11 cellular contexts compared by ENCODE assay signal in genomic region chr11:67347964-67348749, GRCh38. TPM values are rescaled to one million over a fixed set of nuclear protein-coding genes. Genes with fewer than 3 reads are reported as not detected.
DNase-seq lines count a peak whose midpoint lies in the region; ATAC-seq, FAIRE-seq and TF ChIP-seq lines count a peak whose summit lies in the region.
"Had no signal": no experiment of that assay in that cellular context is flagged by ENCODE, and none has a peak within 500 bp of the region (broad histone marks: within the 10 kb centered on the region; RNA-seq: fewer than 3 reads in every experiment).

No MANE protein-coding gene starts in this region.

- DNase-seq in GM12891 (ENCODE audit: insufficient read length, low spot score), result no peak
- DNase-seq in T-helper 17 cell, result no peak
- no peak for DNase-seq in naive thymus-derived CD8-positive, alpha-beta T cell
- no peak for DNase-seq in Right ventricle myocardium superior
- DNase-seq in GM23338 (ENCODE audit: low spot score), result no peak
- DNase-seq: GDM1; MG63; NK-92 treated with Interleukin-12 subunit alpha and Interleukin-12 subunit beta, amount 100 ng/mL, for 24 hours had no signal

- H3K4me1 ChIP-seq in GM23338 (ENCODE audit: insufficient read depth), result no peaks in the 10 kb centered on the region; the same call in 1 of the 2 replicates

- FAIRE-seq in GM12891 (lab: Jason Lieb, UNC), result no peak
- FAIRE-seq: colon had no signal

- H3K4me1 Mint-ChIP-seq in T-helper 17 cell (peaks cover 52% of the 10 kb centered on the region), GM23338 (peaks cover 15% of the 10 kb centered on the region; the same call in 2 of the 3 replicates)
- H3K4me1 Mint-ChIP-seq in naive thymus-derived CD8-positive, alpha-beta T cell, result peaks cover 33 to 76% (median 74%) of the 10 kb centered on the region in 4 donors

- intact Hi-C loops in Right ventricle myocardium superior (cut with DNase I), result loop anchor here (5.0 kb wide), 1 partner anchor 34 kb away; no protein-coding TSS in a partner anchor

- H3K79me2 ChIP-seq in GM23338 (replicated peaks; ENCODE audit: insufficient read depth), result no peaks in the 10 kb centered on the region

- no peaks in the 10 kb centered on the region for H3K27me3 ChIP-seq in GM23338 (ENCODE audit: insufficient read depth)
- H3K27me3 ChIP-seq: MG63 had no signal

- no peaks in the 10 kb centered on the region for H3K9me3 ChIP-seq in T-helper 17 cell (ENCODE audit: control insufficient read depth, low read length, poor library complexity, severe bottlenecking)
- H3K9me3 ChIP-seq: MG63 had no signal

- no peaks in the 10 kb centered on the region for H3K9me2 ChIP-seq in GM23338 (ENCODE audit: insufficient read depth)

- no peak for TF ChIP-seq CTCF in GM23338 (conservative IDR thresholded peaks at IDR 0.05; ENCODE audit: low read depth in 2 of 2)

- H3K36me3 Mint-ChIP-seq in T-helper 17 cell (ENCODE audit: low read depth), result no peaks in the 10 kb centered on the region
- H3K36me3 Mint-ChIP-seq in naive thymus-derived CD8-positive, alpha-beta T cell, result no peaks in the 10 kb centered on the region
- H3K36me3 Mint-ChIP-seq in GM23338 (ENCODE audit: low read depth), result no peaks in the 10 kb centered on the region

- ATAC-seq in T-helper 17 cell (no peak), Right ventricle myocardium superior (ENCODE audit: poor library complexity) (no peak), HG03135 (IDR thresholded peaks at IDR 0.05; ENCODE audit: unreplicated experiment) (no peak), GM23338 (no peak)
- ATAC-seq in naive thymus-derived CD8-positive, alpha-beta T cell, result no peak

- H3K9me3 Mint-ChIP-seq in naive thymus-derived CD8-positive, alpha-beta T cell, result no peaks in the 10 kb centered on the region
- H3K9me3 Mint-ChIP-seq in GM23338, result no peaks in the 10 kb centered on the region

- H2AFZ ChIP-seq in GM23338, result no peak overlapping the region

- H3K27me3 Mint-ChIP-seq in T-helper 17 cell (no peaks in the 10 kb centered on the region), GM23338 (ENCODE audit: insufficient read depth, low read depth, poor library complexity) (peaks cover 6% of the 10 kb centered on the region)
- no peaks in the 10 kb centered on the region for H3K27me3 Mint-ChIP-seq in naive thymus-derived CD8-positive, alpha-beta T cell

- H3K27ac Mint-ChIP-seq in T-helper 17 cell, result peak overlapping the region; percentile 47
- peak overlapping the region in 9 of 10 donors; percentile 61 to 94 (median 77) for H3K27ac Mint-ChIP-seq in naive thymus-derived CD8-positive, alpha-beta T cell
- no peak overlapping the region for H3K27ac Mint-ChIP-seq in GM23338

- POLR2A ChIA-PET in naive thymus-derived CD8-positive, alpha-beta T cell (lab: Charles Lee), result interaction anchor here (0.5 to 19.8 kb wide), 3 partner anchors 32 to 49 kb away, joined by 5 to 493 read pairs (median 6); partner anchors contain the start of genes CLCF1 and RAD9A

- H3K36me3 ChIP-seq in GM23338 (ENCODE audit: insufficient read depth), result no peaks in the 10 kb centered on the region

- H4K20me1 ChIP-seq in GM23338 (replicated peaks; ENCODE audit: insufficient read depth), result no peaks in the 10 kb centered on the region; the same call in 1 of the 2 replicates

- H3K27ac ChIP-seq in GM23338 (ENCODE audit: low read depth), result no peak overlapping the region

- 0 out of 2 replicates have a peak, but pooled peaks cover 6% of the 10 kb centered on the region for H3F3A ChIP-seq in GM23338 (replicated peaks; ENCODE audit: low read depth)

- H3K4me3 Mint-ChIP-seq in T-helper 17 cell (no peak overlapping the region), GM23338 (no peak overlapping the region)
- no peak overlapping the region for H3K4me3 Mint-ChIP-seq in naive thymus-derived CD8-positive, alpha-beta T cell

- no peak overlapping the region for H3K4me2 ChIP-seq in GM23338
- H3K4me2 ChIP-seq: smooth muscle cell had no signal

- H3K4me3 ChIP-seq in GM23338, result no peak overlapping the region
- H3K4me3 ChIP-seq: MG63, smooth muscle cell had no signal

- TF ChIP-seq POLR2A in GM12891 (IDR thresholded peaks at IDR 0.05; ENCODE audit: low read depth, low read length), result no peak

TF ChIP-seq in GM12891, 5 proteins besides CTCF, POLR2A, EP300 and RAD21:
- TF ChIP-seq POU2F2 (IDR thresholded peaks at IDR 0.05; ENCODE audit: low read depth, low read length) (peak; percentile 78), TAF1 (IDR thresholded peaks at IDR 0.05; ENCODE audit: low read depth, low read length) (no peak)
TF ChIP-seq in GM12891: peak in this region for 1.

TF ChIP-seq in GM23338, 12 proteins besides CTCF, POLR2A, EP300 and RAD21 (continues in another document):
- TF ChIP-seq, protein P1, sequence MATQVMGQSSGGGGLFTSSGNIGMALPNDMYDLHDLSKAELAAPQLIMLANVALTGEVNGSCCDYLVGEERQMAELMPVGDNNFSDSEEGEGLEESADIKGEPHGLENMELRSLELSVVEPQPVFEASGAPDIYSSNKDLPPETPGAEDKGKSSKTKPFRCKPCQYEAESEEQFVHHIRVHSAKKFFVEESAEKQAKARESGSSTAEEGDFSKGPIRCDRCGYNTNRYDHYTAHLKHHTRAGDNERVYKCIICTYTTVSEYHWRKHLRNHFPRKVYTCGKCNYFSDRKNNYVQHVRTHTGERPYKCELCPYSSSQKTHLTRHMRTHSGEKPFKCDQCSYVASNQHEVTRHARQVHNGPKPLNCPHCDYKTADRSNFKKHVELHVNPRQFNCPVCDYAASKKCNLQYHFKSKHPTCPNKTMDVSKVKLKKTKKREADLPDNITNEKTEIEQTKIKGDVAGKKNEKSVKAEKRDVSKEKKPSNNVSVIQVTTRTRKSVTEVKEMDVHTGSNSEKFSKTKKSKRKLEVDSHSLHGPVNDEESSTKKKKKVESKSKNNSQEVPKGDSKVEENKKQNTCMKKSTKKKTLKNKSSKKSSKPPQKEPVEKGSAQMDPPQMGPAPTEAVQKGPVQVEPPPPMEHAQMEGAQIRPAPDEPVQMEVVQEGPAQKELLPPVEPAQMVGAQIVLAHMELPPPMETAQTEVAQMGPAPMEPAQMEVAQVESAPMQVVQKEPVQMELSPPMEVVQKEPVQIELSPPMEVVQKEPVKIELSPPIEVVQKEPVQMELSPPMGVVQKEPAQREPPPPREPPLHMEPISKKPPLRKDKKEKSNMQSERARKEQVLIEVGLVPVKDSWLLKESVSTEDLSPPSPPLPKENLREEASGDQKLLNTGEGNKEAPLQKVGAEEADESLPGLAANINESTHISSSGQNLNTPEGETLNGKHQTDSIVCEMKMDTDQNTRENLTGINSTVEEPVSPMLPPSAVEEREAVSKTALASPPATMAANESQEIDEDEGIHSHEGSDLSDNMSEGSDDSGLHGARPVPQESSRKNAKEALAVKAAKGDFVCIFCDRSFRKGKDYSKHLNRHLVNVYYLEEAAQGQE (IDR thresholded peaks at IDR 0.05; ENCODE audit: unreplicated experiment), result no peak
- TF ChIP-seq EZH2phosphoT487 (IDR thresholded peaks at IDR 0.05; ENCODE audit: unreplicated experiment), result no peak

RNA-seq across cellular contexts. Expression of gene POLD4, which starts 5.2 kb away (rescaled TPM):
- 161 TPM for polyA plus RNA-seq in GM12891 (2012; ENCODE audit: low read depth, missing spikeins)
- total RNA-seq in T-helper 17 cell, result 10 to 100 TPM; 45.9 to 61.0 TPM
- total RNA-seq in naive thymus-derived CD8-positive, alpha-beta T cell, result 100 to 1,000 TPM; 102 to 110 TPM
- 100 to 1,000 TPM in 2 of 3 donors, 10 to 100 TPM in 1; 87.7 to 105 (median 102) TPM for polyA plus RNA-seq in naive thymus-derived CD8-positive, alpha-beta T cell
- 39.9 TPM for total RNA-seq in Right ventricle myocardium superior
- 15.9 and 23.0 TPM in 2 replicates for total RNA-seq in GM23338 (2014; rRNA removed; shearing (Covaris generic))
- 16.2 and 18.8 TPM in 2 replicates for polyA plus RNA-seq in GM23338 (2016; fragmentation: Nextera tagmentation; extraction: Ambion mirVana)

RNA-seq across cellular contexts. Expression of gene CLCF1, which starts 25.2 kb away (rescaled TPM):
- 0.85 TPM for polyA plus RNA-seq in GM12891 (2012; ENCODE audit: low read depth, missing spikeins)
- 1 to 10 TPM; 7.3 to 7.5 TPM for total RNA-seq in T-helper 17 cell
- total RNA-seq in naive thymus-derived CD8-positive, alpha-beta T cell, result 1 to 10 TPM; 1.1 to 1.5 TPM
- under 1 TPM in 1 of 3 donors, not detected in 2; 0.58 TPM for polyA plus RNA-seq in naive thymus-derived CD8-positive, alpha-beta T cell
- total RNA-seq in Right ventricle myocardium superior, result 0.27 TPM
- total RNA-seq in GM23338 (2014; rRNA removed; shearing (Covaris generic)), result 0.19 TPM in 1 of 2 replicates, not detected in the other
- polyA plus RNA-seq in GM23338 (2016; fragmentation: Nextera tagmentation; extraction: Ambion mirVana), result 0.17 and 0.32 TPM in 2 replicates

RNA-seq across cellular contexts. Expression of gene RAD9A, which starts 43.6 kb away (rescaled TPM):
- 17.9 TPM for polyA plus RNA-seq in GM12891 (2012; ENCODE audit: low read depth, missing spikeins)
- total RNA-seq in T-helper 17 cell (10 to 100 TPM; 21.5 to 40.5 TPM), Right ventricle myocardium superior (5.7 TPM)
- 10 to 100 TPM; 47.3 to 58.1 TPM for total RNA-seq in naive thymus-derived CD8-positive, alpha-beta T cell
- 1 to 10 TPM; 6.5 to 9.4 (median 6.6) TPM for polyA plus RNA-seq in naive thymus-derived CD8-positive, alpha-beta T cell
- 13.9 and 16.5 TPM in 2 replicates for total RNA-seq in GM23338 (2014; rRNA removed; shearing (Covaris generic))
- 17.0 and 18.9 TPM in 2 replicates for polyA plus RNA-seq in GM23338 (2016; fragmentation: Nextera tagmentation; extraction: Ambion mirVana)

RNA-seq across cellular contexts. Expression of gene SSH3, which starts 44.8 kb away (rescaled TPM):
- polyA plus RNA-seq in GM12891 (2012; ENCODE audit: low read depth, missing spikeins), result 1.3 TPM
- 10 to 100 TPM; 12.8 to 17.8 TPM for total RNA-seq in T-helper 17 cell
- total RNA-seq in naive thymus-derived CD8-positive, alpha-beta T cell, result 10 to 100 TPM; 18.1 to 25.3 TPM
- 1 to 10 TPM; 1.7 to 4.5 (median 3.2) TPM for polyA plus RNA-seq in naive thymus-derived CD8-positive, alpha-beta T cell
- 12.1 TPM for total RNA-seq in Right ventricle myocardium superior
- 40.0 and 45.8 TPM in 2 replicates for total RNA-seq in GM23338 (2014; rRNA removed; shearing (Covaris generic))
- 17.8 and 25.1 TPM in 2 replicates for polyA plus RNA-seq in GM23338 (2016; fragmentation: Nextera tagmentation; extraction: Ambion mirVana)

RNA-seq across cellular contexts. Expression of gene PPP1CA, which starts 53.5 kb away (rescaled TPM):
- 202 TPM for polyA plus RNA-seq in GM12891 (2012; ENCODE audit: low read depth, missing spikeins)
- total RNA-seq in T-helper 17 cell (100 to 1,000 TPM; 133 to 146 TPM), Right ventricle myocardium superior (103 TPM)
- total RNA-seq in naive thymus-derived CD8-positive, alpha-beta T cell, result 100 to 1,000 TPM; 141 to 146 TPM
- 100 to 1,000 TPM; 357 to 518 (median 403) TPM for polyA plus RNA-seq in naive thymus-derived CD8-positive, alpha-beta T cell
- total RNA-seq in GM23338 (2014; rRNA removed; shearing (Covaris generic)), result 227 and 237 TPM in 2 replicates
- 217 TPM in 2 replicates for polyA plus RNA-seq in GM23338 (2016; fragmentation: Nextera tagmentation; extraction: Ambion mirVana)
